In genomic region chr6:71335544-71335943, GRCh38 we compare ENCODE assay signal across 27 cellular contexts.
"Had no signal": no experiment of that assay in that cellular context is flagged by ENCODE, and none has a peak within 500 bp of the region (broad histone marks: within the 10 kb centered on the region; RNA-seq: fewer than 3 reads in every experiment).

No MANE protein-coding gene starts in this region.

- H2AFZ ChIP-seq: hepatocyte, neural progenitor cell had no signal

- H3K4me2 ChIP-seq: hepatocyte, neural progenitor cell had no signal

- H3K9ac ChIP-seq: neural progenitor cell had no signal

- H3K36me3 Mint-ChIP-seq: immature natural killer cell; naive thymus-derived CD8-positive, alpha-beta T cell; stimulated activated memory B cell treated with anti-CD40 and anti-IgM and Interleukin-4, amounts not matched to agents 10 μg/mL and 1 μg/mL and 100 μg/mL, for 72 hours had no signal

- H3K27ac Mint-ChIP-seq: dendritic cell treated with granulocyte-macrophage colony-stimulating factor and Interleukin-4, amounts not matched to agents 40 ng/mL and 50 ng/mL, for 4 days; immature natural killer cell; naive thymus-derived CD8-positive, alpha-beta T cell; neural progenitor cell; stimulated activated memory B cell treated with anti-CD40 and anti-IgM and Interleukin-4, amounts not matched to agents 10 μg/mL and 1 μg/mL and 100 μg/mL, for 72 hours; stimulated activated naive CD8-positive, alpha-beta T cell treated with anti-CD3 and anti-CD28 coated beads, Interleukin-15, Interleukin-2, amounts not matched to agents 100 ng/mL and 50 ng/mL, for 24 hours had no signal

- H3K27me3 Mint-ChIP-seq: dendritic cell treated with granulocyte-macrophage colony-stimulating factor and Interleukin-4, amounts not matched to agents 40 ng/mL and 50 ng/mL, for 4 days; stimulated activated memory B cell treated with anti-CD40 and anti-IgM and Interleukin-4, amounts not matched to agents 10 μg/mL and 1 μg/mL and 100 μg/mL, for 72 hours; stimulated activated naive CD8-positive, alpha-beta T cell treated with anti-CD3 and anti-CD28 coated beads, Interleukin-15, Interleukin-2, amounts not matched to agents 100 ng/mL and 50 ng/mL, for 24 hours had no signal

- H3K27me3 ChIP-seq: esophagus squamous epithelium, hepatocyte, neural progenitor cell, pancreas, right lobe of liver, spleen, testis, tibial nerve, upper lobe of right lung had no signal

- H3K79me2 ChIP-seq: hepatocyte had no signal

- H3K27ac ChIP-seq: esophagus squamous epithelium, left ventricle myocardium inferior, lower lobe of right lung, neural progenitor cell, pancreas, prostate gland, right lobe of liver, spleen, testis, tibial nerve, upper lobe of right lung had no signal

- H3K4me3 Mint-ChIP-seq: dendritic cell treated with granulocyte-macrophage colony-stimulating factor and Interleukin-4, amounts not matched to agents 40 ng/mL and 50 ng/mL, for 4 days; immature natural killer cell; naive thymus-derived CD8-positive, alpha-beta T cell; neural progenitor cell; stimulated activated memory B cell treated with anti-CD40 and anti-IgM and Interleukin-4, amounts not matched to agents 10 μg/mL and 1 μg/mL and 100 μg/mL, for 72 hours; stimulated activated naive CD8-positive, alpha-beta T cell treated with anti-CD3 and anti-CD28 coated beads, Interleukin-15, Interleukin-2, amounts not matched to agents 100 ng/mL and 50 ng/mL, for 24 hours had no signal

- FAIRE-seq: keratinocyte had no signal

- H3K9me3 Mint-ChIP-seq: dendritic cell treated with granulocyte-macrophage colony-stimulating factor and Interleukin-4, amounts not matched to agents 40 ng/mL and 50 ng/mL, for 4 days; immature natural killer cell; naive thymus-derived CD8-positive, alpha-beta T cell; stimulated activated memory B cell treated with anti-CD40 and anti-IgM and Interleukin-4, amounts not matched to agents 10 μg/mL and 1 μg/mL and 100 μg/mL, for 72 hours; stimulated activated naive CD8-positive, alpha-beta T cell treated with anti-CD3 and anti-CD28 coated beads, Interleukin-15, Interleukin-2, amounts not matched to agents 100 ng/mL and 50 ng/mL, for 24 hours had no signal

- H3K4me1 Mint-ChIP-seq: immature natural killer cell; naive thymus-derived CD8-positive, alpha-beta T cell; stimulated activated memory B cell treated with anti-CD40 and anti-IgM and Interleukin-4, amounts not matched to agents 10 μg/mL and 1 μg/mL and 100 μg/mL, for 72 hours had no signal

- H3K9me3 ChIP-seq: esophagus squamous epithelium, left ventricle myocardium inferior, lower lobe of right lung, mucosa of descending colon, prostate gland, right lobe of liver, spleen, testis, tibial nerve, upper lobe of right lung had no signal

- H3K4me3 ChIP-seq: esophagus squamous epithelium, hepatocyte, left ventricle myocardium inferior, lower lobe of right lung, mucosa of descending colon, neural progenitor cell, pancreas, prostate gland, right lobe of liver, spleen, testis, tibial nerve, upper lobe of right lung had no signal

- ATAC-seq: left cardiac atrium; mucosa of descending colon; naive thymus-derived CD8-positive, alpha-beta T cell had no signal

- H3K36me3 ChIP-seq: esophagus squamous epithelium, left ventricle myocardium inferior, lower lobe of right lung, neural progenitor cell, pancreas, prostate gland, right lobe of liver, spleen, tibial nerve, upper lobe of right lung had no signal

- DNase-seq: cerebellar nuclear complex; esophagus squamous epithelium; foreskin fibroblast; head of caudate nucleus; immature natural killer cell; left cardiac atrium; left ventricle myocardium inferior; lower lobe of right lung; mucosa of descending colon; naive thymus-derived CD8-positive, alpha-beta T cell; nucleus accumbens; pancreas; right lobe of liver; spleen; stimulated activated CD4-positive, alpha-beta T cell treated with anti-CD3 and anti-CD28 coated beads, Interleukin-15, amount 100 ng/mL, for 24 hours; stimulated activated CD4-positive, alpha-beta T cell treated with anti-CD3 and anti-CD28 coated beads, Interleukin-1b, Interleukin-23, amount 100 ng/mL, for 48 hours; stimulated activated CD4-positive, alpha-beta T cell treated with anti-CD3 and anti-CD28 coated beads, Interleukin-4, amount 100 ng/mL, for 24 hours; testis; upper lobe of right lung had no signal

- H3K4me1 ChIP-seq: esophagus squamous epithelium, neural progenitor cell, pancreas, prostate gland, right lobe of liver, spleen, testis had no signal
